In genomic region chr16:67278773-67279295, GRCh38 we compare ENCODE assay signal across 9 cellular contexts. TPM values are rescaled to one million over a fixed set of nuclear protein-coding genes. Genes with fewer than 3 reads are reported as not detected.
DNase-seq lines count a peak whose midpoint lies in the region; ATAC-seq, FAIRE-seq and TF ChIP-seq lines count a peak whose summit lies in the region.
"Had no signal": no experiment of that assay in that cellular context is flagged by ENCODE, and none has a peak within 500 bp of the region (broad histone marks: within the 10 kb centered on the region; RNA-seq: fewer than 3 reads in every experiment).

No MANE protein-coding gene starts in this region.

- ATAC-seq in GM19023 (IDR thresholded peaks at IDR 0.05; ENCODE audit: unreplicated experiment): peak; percentile 40
- peak; percentile 38 for ATAC-seq in HG03280 (IDR thresholded peaks at IDR 0.05; ENCODE audit: unreplicated experiment)
- ATAC-seq in HepG2: peak; percentile 62
- ATAC-seq in stimulated activated naive CD8-positive, alpha-beta T cell treated with anti-CD3 and anti-CD28 coated beads, Interleukin-15, Interleukin-2, amounts not matched to agents 100 U/mL and 50 U/mL, for 24 hours: peak; percentile 60

- H3K27ac ChIP-seq in C4-2B (peak overlapping the region; percentile 96), HepG2 (ENCODE audit: extremely low read length, insufficient read depth, low read length) (peak overlapping the region; percentile 41)

- H3K27me3 ChIP-seq in HepG2 (ENCODE audit: control insufficient read depth in 1 of 2, insufficient read depth in 2 of 2, low read length in 2 of 2): no peaks in the 10 kb centered on the region

- POLR2A ChIA-PET in HepG2 (lab: Yijun Ruan, JAX): interaction anchor here (0.9 to 2.6 kb wide), 4 partner anchors 9 to 167 kb away, joined by 3 to 16 read pairs (median 4); partner anchors contain the start of gene FHOD1

- TF ChIP-seq POLR2A in HepG2 (IDR thresholded peaks at IDR 0.05; ENCODE audit: insufficient read depth in 1 of 2, low read depth in 2 of 2, low read length in 2 of 2): no peak

- DNase-seq in T-helper 1 cell (peak in 4 of 5 donors; percentile 25 to 52 (median 28)), HepG2 (ENCODE audit: low spot score) (no peak), NCI-H2196 (lab: John Stamatoyannopoulos, UW; ENCODE audit: unreplicated experiment) (no peak)
- peak; percentile 32 for DNase-seq in central memory CD4-positive, alpha-beta T cell
- no peak for DNase-seq in stimulated activated naive CD8-positive, alpha-beta T cell treated with anti-CD3 and anti-CD28 coated beads, Interleukin-15, Interleukin-2, amounts not matched to agents 100 U/mL and 50 U/mL, for 24 hours

- H3K4me2 ChIP-seq in HepG2 (ENCODE audit: low read depth, low read length): peak overlapping the region; percentile 99

- TF ChIP-seq RAD21 in HepG2 (CRISPR knock-in tag; IDR thresholded peaks at IDR 0.05): no peak

- in situ Hi-C loops in HepG2 (cut with HindIII; ENCODE audit: extremely low pct_ligation_motif_present, low pct_unique_long_range_greater_than_20kb): no loop called here

- FAIRE-seq in HepG2 (lab: Jason Lieb, UNC): no peak
- FAIRE-seq: TTC549 had no signal

- H4K20me1 ChIP-seq in HepG2 (ENCODE audit: insufficient read depth, low read length): no peaks in the 10 kb centered on the region

- H3K4me3 ChIP-seq in HepG2 (replicated peaks in 1 of 3; ENCODE audit: insufficient read depth in 1 of 3, low read depth in 2 of 3, low read length in 3 of 3): peak overlapping the region; percentile 57 to 89 (median 67)

- peaks cover 3 to 14% of the 10 kb centered on the region in 2 experiments; a peak in 3 of 5 replicates for H3K36me3 ChIP-seq in HepG2 (replicated peaks in 1 of 2; ENCODE audit: control insufficient read depth in 1 of 2, insufficient read depth in 2 of 2, low read length in 2 of 2)

- under 1% methylated on average over 26 of the region's 42 CpGs for WGBS in HepG2 (ENCODE audit: low lambda C conversion rate)

- no peaks in the 10 kb centered on the region for H3K9me3 ChIP-seq in HepG2 (ENCODE audit: low read length)

- CTCF ChIA-PET in HepG2 (lab: Yijun Ruan, JAX; ENCODE audit: low intra/inter-chr PET ratio, low total read pairs): interaction anchor here (1.2 to 1.8 kb wide), 5 partner anchors 129 to 261 kb away, joined by 3 to 7 read pairs (median 4); partner anchors contain the start of gene ZDHHC1

- no TSS peak for BruUV-seq in HepG2 (replicated peaks; lab: Mats Ljungman, UMichigan)

- H3K9ac ChIP-seq in HepG2 (ENCODE audit: insufficient read depth, low read depth, low read length): peak overlapping the region; percentile 76

- TF ChIP-seq EP300 in HepG2 (IDR thresholded peaks at IDR 0.05; ENCODE audit: low read depth in 2 of 2, low read length in 2 of 2) (no peak), HepG2 (CRISPR knock-in tag; IDR thresholded peaks at IDR 0.05; ENCODE audit: borderline replicate concordance) (no peak)

- H3K79me2 ChIP-seq in HepG2 (ENCODE audit: insufficient read depth, low read length): peaks cover 4% of the 10 kb centered on the region

- H3K4me1 ChIP-seq in HepG2 (ENCODE audit: insufficient read depth, low read length): peaks cover 28% of the 10 kb centered on the region

- TF ChIP-seq CTCF in C4-2B (conservative IDR thresholded peaks at IDR 0.05) (no peak), HepG2 (CRISPR knock-in tag; IDR thresholded peaks at IDR 0.05) (peak; percentile 75)

- H2AFZ ChIP-seq in HepG2 (ENCODE audit: low read length): no peak overlapping the region

- intact Hi-C loops in HepG2 (cut with micrococcal nuclease; ENCODE audit: unreplicated experiment): loop anchor here (5.0 kb wide), 1 partner anchor 188 kb away; no protein-coding TSS in a partner anchor

RNA-seq across cellular contexts. Expression of gene PLEKHG4, which starts 0.5 kb away (rescaled TPM):
- total RNA-seq in HepG2 (2016; rRNA removed; fragmentation: Illumina TruSeq; extraction: Trizol): 9.0 and 13.6 TPM in 2 replicates
- total RNA-seq in HepG2 (2016; cell fraction: cytosol; rRNA removed; fragmentation: Illumina TruSeq; extraction: Trizol; ENCODE audit: low read depth): 1.0 and 1.9 TPM in 2 replicates
- total RNA-seq in HepG2 (2016; cell fraction: insoluble cytoplasmic fraction; rRNA removed; fragmentation: Illumina TruSeq; extraction: Trizol): 8.8 and 11.1 TPM in 2 replicates
- total RNA-seq in HepG2 (2016; cell fraction: membrane; rRNA removed; fragmentation: Illumina TruSeq; extraction: Trizol): 2.5 and 2.8 TPM in 2 replicates
- total RNA-seq in HepG2 (2016; cell fraction: nucleus; rRNA removed; fragmentation: Illumina TruSeq; extraction: Trizol): 13.6 and 15.4 TPM in 2 replicates
- polyA plus RNA-seq in HepG2 (2011; rRNA removed): 7.1 and 13.6 TPM in 2 replicates
- 3.8 and 5.1 TPM in 2 replicates for polyA plus RNA-seq in HepG2 (2011; cell fraction: cytosol; rRNA removed)
- 65.5 and 71.7 TPM in 2 replicates for polyA plus RNA-seq in HepG2 (2011; cell fraction: nucleus; rRNA removed)
- polyA plus RNA-seq in HepG2 (2012): 4.8 and 7.4 TPM in 2 replicates
- 0.52 and 0.53 TPM in 2 replicates for polyA plus RNA-seq in HepG2 (2016; cell fraction: cytosol; fragmentation: Illumina TruSeq; extraction: Trizol; ENCODE audit: low read depth)
- 5.8 and 6.5 TPM in 2 replicates for polyA plus RNA-seq in HepG2 (2016; cell fraction: insoluble cytoplasmic fraction; fragmentation: Illumina TruSeq; extraction: Trizol; ENCODE audit: low read depth)
- 1.3 TPM in 2 replicates for polyA plus RNA-seq in HepG2 (2016; cell fraction: membrane; fragmentation: Illumina TruSeq; extraction: Trizol; ENCODE audit: low read depth)
- polyA plus RNA-seq in HepG2 (2016; cell fraction: nucleus; fragmentation: Illumina TruSeq; extraction: Trizol; ENCODE audit: insufficient read depth, low read depth): 33.1 and 40.1 TPM in 2 replicates
- 17.3 and 27.5 TPM in 2 replicates for polyA minus RNA-seq in HepG2 (2011; rRNA and poly(A)+ RNA removed; ENCODE audit: low replicate concordance)
- polyA minus RNA-seq in HepG2 (2011; cell fraction: cytosol; rRNA and poly(A)+ RNA removed): 3.0 and 10.6 TPM in 2 replicates
- 8.5 and 10.2 TPM in 2 replicates for polyA minus RNA-seq in HepG2 (2011; cell fraction: nucleus; rRNA and poly(A)+ RNA removed)

RNA-seq across cellular contexts. Expression of gene SLC9A5, which starts 30.1 kb away (rescaled TPM):
- 0.15 and 0.58 TPM in 2 replicates for total RNA-seq in HepG2 (2016; rRNA removed; fragmentation: Illumina TruSeq; extraction: Trizol)
- 0.26 and 0.71 TPM in 2 replicates for total RNA-seq in HepG2 (2016; cell fraction: cytosol; rRNA removed; fragmentation: Illumina TruSeq; extraction: Trizol; ENCODE audit: low read depth)
- 0.13 and 0.69 TPM in 2 replicates for total RNA-seq in HepG2 (2016; cell fraction: insoluble cytoplasmic fraction; rRNA removed; fragmentation: Illumina TruSeq; extraction: Trizol)
- 0.21 and 0.46 TPM in 2 replicates for total RNA-seq in HepG2 (2016; cell fraction: membrane; rRNA removed; fragmentation: Illumina TruSeq; extraction: Trizol)
- total RNA-seq in HepG2 (2016; cell fraction: nucleus; rRNA removed; fragmentation: Illumina TruSeq; extraction: Trizol): 0.81 and 1.1 TPM in 2 replicates
- 1.4 and 1.5 TPM in 2 replicates for polyA plus RNA-seq in HepG2 (2011; rRNA removed)
- 0.54 and 0.66 TPM in 2 replicates for polyA plus RNA-seq in HepG2 (2011; cell fraction: cytosol; rRNA removed)
- 11.5 and 16.1 TPM in 2 replicates for polyA plus RNA-seq in HepG2 (2011; cell fraction: nucleus; rRNA removed)
- polyA plus RNA-seq in HepG2 (2012): 0.86 and 0.88 TPM in 2 replicates
- 0.06 and 0.33 TPM in 2 replicates for polyA plus RNA-seq in HepG2 (2016; cell fraction: cytosol; fragmentation: Illumina TruSeq; extraction: Trizol; ENCODE audit: low read depth)
- polyA plus RNA-seq in HepG2 (2016; cell fraction: insoluble cytoplasmic fraction; fragmentation: Illumina TruSeq; extraction: Trizol; ENCODE audit: low read depth): 0.11 and 0.30 TPM in 2 replicates
- polyA plus RNA-seq in HepG2 (2016; cell fraction: membrane; fragmentation: Illumina TruSeq; extraction: Trizol; ENCODE audit: low read depth): 0.14 and 0.19 TPM in 2 replicates
- 1.8 and 2.8 TPM in 2 replicates for polyA plus RNA-seq in HepG2 (2016; cell fraction: nucleus; fragmentation: Illumina TruSeq; extraction: Trizol; ENCODE audit: insufficient read depth, low read depth)
- 0.80 and 1.8 TPM in 2 replicates for polyA minus RNA-seq in HepG2 (2011; rRNA and poly(A)+ RNA removed; ENCODE audit: low replicate concordance)
- polyA minus RNA-seq in HepG2 (2011; cell fraction: cytosol; rRNA and poly(A)+ RNA removed): 0.20 TPM in 1 of 2 replicates, not detected in the other
- 1.7 and 2.5 TPM in 2 replicates for polyA minus RNA-seq in HepG2 (2011; cell fraction: nucleus; rRNA and poly(A)+ RNA removed)

RNA-seq across cellular contexts. Expression of gene FHOD1, which starts 31.6 kb away (rescaled TPM):
- total RNA-seq in HepG2 (2016; rRNA removed; fragmentation: Illumina TruSeq; extraction: Trizol): 10.9 and 20.8 TPM in 2 replicates
- 5.1 and 5.8 TPM in 2 replicates for total RNA-seq in HepG2 (2016; cell fraction: cytosol; rRNA removed; fragmentation: Illumina TruSeq; extraction: Trizol; ENCODE audit: low read depth)
- 8.4 and 24.4 TPM in 2 replicates for total RNA-seq in HepG2 (2016; cell fraction: insoluble cytoplasmic fraction; rRNA removed; fragmentation: Illumina TruSeq; extraction: Trizol)
- 8.8 and 9.7 TPM in 2 replicates for total RNA-seq in HepG2 (2016; cell fraction: membrane; rRNA removed; fragmentation: Illumina TruSeq; extraction: Trizol)
- total RNA-seq in HepG2 (2016; cell fraction: nucleus; rRNA removed; fragmentation: Illumina TruSeq; extraction: Trizol): 34.0 and 35.5 TPM in 2 replicates
- 15.0 and 20.0 TPM in 2 replicates for polyA plus RNA-seq in HepG2 (2011; rRNA removed)
- 3.6 and 6.2 TPM in 2 replicates for polyA plus RNA-seq in HepG2 (2011; cell fraction: cytosol; rRNA removed)
- 111 and 166 TPM in 2 replicates for polyA plus RNA-seq in HepG2 (2011; cell fraction: nucleus; rRNA removed)
- 18.8 and 19.0 TPM in 2 replicates for polyA plus RNA-seq in HepG2 (2012)
- 3.2 and 3.7 TPM in 2 replicates for polyA plus RNA-seq in HepG2 (2016; cell fraction: cytosol; fragmentation: Illumina TruSeq; extraction: Trizol; ENCODE audit: low read depth)
- 8.1 and 13.0 TPM in 2 replicates for polyA plus RNA-seq in HepG2 (2016; cell fraction: insoluble cytoplasmic fraction; fragmentation: Illumina TruSeq; extraction: Trizol; ENCODE audit: low read depth)
- 6.7 and 6.9 TPM in 2 replicates for polyA plus RNA-seq in HepG2 (2016; cell fraction: membrane; fragmentation: Illumina TruSeq; extraction: Trizol; ENCODE audit: low read depth)
- polyA plus RNA-seq in HepG2 (2016; cell fraction: nucleus; fragmentation: Illumina TruSeq; extraction: Trizol; ENCODE audit: insufficient read depth, low read depth): 97.6 and 114 TPM in 2 replicates
- polyA minus RNA-seq in HepG2 (2011; rRNA and poly(A)+ RNA removed; ENCODE audit: low replicate concordance): 13.4 and 16.3 TPM in 2 replicates
- 7.6 and 12.0 TPM in 2 replicates for polyA minus RNA-seq in HepG2 (2011; cell fraction: cytosol; rRNA and poly(A)+ RNA removed)
- 15.7 and 16.7 TPM in 2 replicates for polyA minus RNA-seq in HepG2 (2011; cell fraction: nucleus; rRNA and poly(A)+ RNA removed)

RNA-seq across cellular contexts. Expression of gene KCTD19, which starts 47.7 kb away (rescaled TPM):
- total RNA-seq in HepG2 (2016; rRNA removed; fragmentation: Illumina TruSeq; extraction: Trizol): not detected in 2 replicates
- 0.10 TPM in 1 of 2 replicates, not detected in the other for total RNA-seq in HepG2 (2016; cell fraction: cytosol; rRNA removed; fragmentation: Illumina TruSeq; extraction: Trizol; ENCODE audit: low read depth)
- total RNA-seq in HepG2 (2016; cell fraction: insoluble cytoplasmic fraction; rRNA removed; fragmentation: Illumina TruSeq; extraction: Trizol): not detected in 2 replicates
- 0.21 TPM in 1 of 2 replicates, not detected in the other for total RNA-seq in HepG2 (2016; cell fraction: membrane; rRNA removed; fragmentation: Illumina TruSeq; extraction: Trizol)
- not detected in 2 replicates for total RNA-seq in HepG2 (2016; cell fraction: nucleus; rRNA removed; fragmentation: Illumina TruSeq; extraction: Trizol)
- 0.16 TPM in 1 of 2 replicates, not detected in the other for polyA plus RNA-seq in HepG2 (2011; rRNA removed)
- polyA plus RNA-seq in HepG2 (2011; cell fraction: cytosol; rRNA removed): not detected in 2 replicates
- 0.13 and 0.21 TPM in 2 replicates for polyA plus RNA-seq in HepG2 (2011; cell fraction: nucleus; rRNA removed)
- 0.04 and 0.20 TPM in 2 replicates for polyA plus RNA-seq in HepG2 (2012)
- not detected in 2 replicates for polyA plus RNA-seq in HepG2 (2016; cell fraction: cytosol; fragmentation: Illumina TruSeq; extraction: Trizol; ENCODE audit: low read depth)
- polyA plus RNA-seq in HepG2 (2016; cell fraction: insoluble cytoplasmic fraction; fragmentation: Illumina TruSeq; extraction: Trizol; ENCODE audit: low read depth): not detected in 2 replicates
- not detected in 2 replicates for polyA plus RNA-seq in HepG2 (2016; cell fraction: membrane; fragmentation: Illumina TruSeq; extraction: Trizol; ENCODE audit: low read depth)
- not detected in 2 replicates for polyA plus RNA-seq in HepG2 (2016; cell fraction: nucleus; fragmentation: Illumina TruSeq; extraction: Trizol; ENCODE audit: insufficient read depth, low read depth)
- 0.72 TPM in 1 of 2 replicates, not detected in the other for polyA minus RNA-seq in HepG2 (2011; rRNA and poly(A)+ RNA removed; ENCODE audit: low replicate concordance)
- not detected in 2 replicates for polyA minus RNA-seq in HepG2 (2011; cell fraction: cytosol; rRNA and poly(A)+ RNA removed)
- 0.12 and 0.13 TPM in 2 replicates for polyA minus RNA-seq in HepG2 (2011; cell fraction: nucleus; rRNA and poly(A)+ RNA removed)

RNA-seq across cellular contexts. Expression of gene LRRC36, which starts 47.8 kb away (rescaled TPM):
- total RNA-seq in HepG2 (2016; rRNA removed; fragmentation: Illumina TruSeq; extraction: Trizol): 0.13 and 0.15 TPM in 2 replicates
- 0.71 and 0.79 TPM in 2 replicates for total RNA-seq in HepG2 (2016; cell fraction: cytosol; rRNA removed; fragmentation: Illumina TruSeq; extraction: Trizol; ENCODE audit: low read depth)
- total RNA-seq in HepG2 (2016; cell fraction: insoluble cytoplasmic fraction; rRNA removed; fragmentation: Illumina TruSeq; extraction: Trizol): 0.06 TPM in 1 of 2 replicates, not detected in the other
- total RNA-seq in HepG2 (2016; cell fraction: membrane; rRNA removed; fragmentation: Illumina TruSeq; extraction: Trizol): 0.15 and 0.21 TPM in 2 replicates
- not detected in 2 replicates for total RNA-seq in HepG2 (2016; cell fraction: nucleus; rRNA removed; fragmentation: Illumina TruSeq; extraction: Trizol)
- polyA plus RNA-seq in HepG2 (2011; rRNA removed): 0.12 and 0.16 TPM in 2 replicates
- polyA plus RNA-seq in HepG2 (2011; cell fraction: cytosol; rRNA removed): 0.08 and 0.10 TPM in 2 replicates
- 0.21 and 0.24 TPM in 2 replicates for polyA plus RNA-seq in HepG2 (2011; cell fraction: nucleus; rRNA removed)
- polyA plus RNA-seq in HepG2 (2012): 0.19 and 0.27 TPM in 2 replicates
- 0.07 and 0.11 TPM in 2 replicates for polyA plus RNA-seq in HepG2 (2016; cell fraction: cytosol; fragmentation: Illumina TruSeq; extraction: Trizol; ENCODE audit: low read depth)
- 0.14 TPM in 1 of 2 replicates, not detected in the other for polyA plus RNA-seq in HepG2 (2016; cell fraction: insoluble cytoplasmic fraction; fragmentation: Illumina TruSeq; extraction: Trizol; ENCODE audit: low read depth)
- not detected in 2 replicates for polyA plus RNA-seq in HepG2 (2016; cell fraction: membrane; fragmentation: Illumina TruSeq; extraction: Trizol; ENCODE audit: low read depth)
- polyA plus RNA-seq in HepG2 (2016; cell fraction: nucleus; fragmentation: Illumina TruSeq; extraction: Trizol; ENCODE audit: insufficient read depth, low read depth): 0.59 TPM in 1 of 2 replicates, not detected in the other
- polyA minus RNA-seq in HepG2 (2011; rRNA and poly(A)+ RNA removed; ENCODE audit: low replicate concordance): not detected in 2 replicates
- not detected in 2 replicates for polyA minus RNA-seq in HepG2 (2011; cell fraction: cytosol; rRNA and poly(A)+ RNA removed)
- polyA minus RNA-seq in HepG2 (2011; cell fraction: nucleus; rRNA and poly(A)+ RNA removed): not detected in 2 replicates

Comparison
In these comparisons a context has a peak if more than half of its experiments do, and no peak if none do; other contexts are left out.
1. DNase-seq: peak in T-helper 1 cell (4 of 5) and central memory CD4-positive, alpha-beta T cell (single experiment); none in HepG2 (single experiment), stimulated activated naive CD8-positive, alpha-beta T cell treated with anti-CD3 and anti-CD28 coated beads, Interleukin-15, Interleukin-2, amounts not matched to agents 100 U/mL and 50 U/mL, for 24 hours (single experiment) and NCI-H2196 (single experiment).
2. Peak in every context shown above with its lines, with median percentiles within 50 percentile points of each other: ATAC-seq.